25 cellular contexts compared by ENCODE assay signal in the genomic region with DNA sequence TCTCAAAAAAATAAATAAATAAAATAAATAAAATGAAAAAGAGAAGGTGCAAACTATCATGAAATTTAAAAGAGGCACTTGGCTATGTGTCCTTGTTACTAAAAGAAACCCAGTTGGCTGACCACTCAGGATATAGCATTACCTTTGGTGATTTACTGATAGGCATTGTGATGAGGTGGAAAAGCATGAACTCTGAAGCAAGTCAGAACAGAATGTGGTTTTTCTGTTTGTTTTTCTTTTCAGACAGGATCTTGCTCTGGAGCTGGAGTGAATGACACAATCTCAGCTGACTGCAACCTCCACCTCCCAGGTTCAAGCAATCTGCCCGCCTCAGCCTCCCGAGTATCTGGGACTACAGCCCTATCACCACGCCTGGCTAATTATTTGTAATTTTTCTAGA.
"Had no signal": no experiment of that assay in that cellular context is flagged by ENCODE, and none has a peak within 500 bp of the region (broad histone marks: within the 10 kb centered on the region; RNA-seq: fewer than 3 reads in every experiment).

No MANE protein-coding gene starts in this region.

- H3K27ac ChIP-seq: esophagus squamous epithelium, gastroesophageal sphincter, heart left ventricle, sigmoid colon, thoracic aorta, upper lobe of right lung had no signal

- ATAC-seq: gastroesophageal sphincter, heart left ventricle, left lobe of liver, natural killer cell, upper lobe of right lung had no signal

- H3K27me3 Mint-ChIP-seq: activated naive CD8-positive, alpha-beta T cell treated with anti-CD3 and anti-CD28 coated beads, Interleukin-2, amount 10 ng/mL, durations not matched to agents 7 days and 5 days; progenitor cell of endocrine pancreas had no signal

- H3K27ac Mint-ChIP-seq: activated naive CD8-positive, alpha-beta T cell treated with anti-CD3 and anti-CD28 coated beads, Interleukin-2, amount 10 ng/mL, durations not matched to agents 7 days and 5 days; mesothelial cell of epicardium; natural killer cell; progenitor cell of endocrine pancreas; T-helper 1 cell treated with Interleukin-12 subunit alpha and Interleukin-12 subunit beta and Interleukin-4 antibody, amounts not matched to agents 30 μg/mL and 1 μg/mL, for 36 hours had no signal

- H3K4me1 ChIP-seq: esophagus squamous epithelium, gastroesophageal sphincter, heart left ventricle, sigmoid colon, upper lobe of right lung had no signal

- H3K4me3 ChIP-seq: esophagus squamous epithelium, gastroesophageal sphincter, heart left ventricle, lung, sigmoid colon, thoracic aorta, upper lobe of right lung had no signal

- DNase-seq: activated CD4-positive, alpha-beta T cell treated with anti-CD3 and anti-CD28 coated beads for 4 hours; activated CD4-positive, alpha-beta T cell treated with anti-CD3 and anti-CD28 coated beads, Interleukin-2, amount 50 U/mL, for 48 hours; activated CD4-positive, CD25-positive, alpha-beta regulatory T cell; activated naive CD4-positive, alpha-beta T cell treated with Interleukin-2 at 50 U/mL for 16 hours; activated naive CD8-positive, alpha-beta T cell treated with anti-CD3 and anti-CD28 coated beads, Interleukin-2, amount 10 ng/mL, durations not matched to agents 7 days and 5 days; activated T-cell treated with anti-CD3 and anti-CD28 coated beads, Interleukin-2, amount 50 U/mL, for 48 hours; amniotic stem cell; central memory CD4-positive, alpha-beta T cell; effector memory CD4-positive, alpha-beta T cell; esophagus squamous epithelium; heart left ventricle; natural killer cell; retina; sigmoid colon; stimulated activated CD4-positive, alpha-beta T cell treated with anti-CD3 and anti-CD28 coated beads, Interleukin-2, amount 100 ng/mL, for 48 hours; stimulated activated CD8-positive, alpha-beta memory T cell treated with anti-CD3 and anti-CD28 coated beads, Interleukin-4, amount 100 ng/mL, for 48 hours; stimulated activated naive CD4-positive, alpha-beta T cell; upper lobe of right lung had no signal

- H3K4me3 Mint-ChIP-seq: activated naive CD8-positive, alpha-beta T cell treated with anti-CD3 and anti-CD28 coated beads, Interleukin-2, amount 10 ng/mL, durations not matched to agents 7 days and 5 days; mesothelial cell of epicardium; natural killer cell; T-helper 1 cell treated with Interleukin-12 subunit alpha and Interleukin-12 subunit beta and Interleukin-4 antibody, amounts not matched to agents 30 μg/mL and 1 μg/mL, for 36 hours had no signal

- H3K4me1 Mint-ChIP-seq: activated naive CD8-positive, alpha-beta T cell treated with anti-CD3 and anti-CD28 coated beads, Interleukin-2, amount 10 ng/mL, durations not matched to agents 7 days and 5 days; mesothelial cell of epicardium; natural killer cell had no signal

- H3K27me3 ChIP-seq: esophagus squamous epithelium, gastroesophageal sphincter, heart left ventricle, sigmoid colon, upper lobe of right lung had no signal

- H3K36me3 ChIP-seq: esophagus squamous epithelium, heart left ventricle, sigmoid colon, thoracic aorta, upper lobe of right lung had no signal
